In the genomic region with DNA sequence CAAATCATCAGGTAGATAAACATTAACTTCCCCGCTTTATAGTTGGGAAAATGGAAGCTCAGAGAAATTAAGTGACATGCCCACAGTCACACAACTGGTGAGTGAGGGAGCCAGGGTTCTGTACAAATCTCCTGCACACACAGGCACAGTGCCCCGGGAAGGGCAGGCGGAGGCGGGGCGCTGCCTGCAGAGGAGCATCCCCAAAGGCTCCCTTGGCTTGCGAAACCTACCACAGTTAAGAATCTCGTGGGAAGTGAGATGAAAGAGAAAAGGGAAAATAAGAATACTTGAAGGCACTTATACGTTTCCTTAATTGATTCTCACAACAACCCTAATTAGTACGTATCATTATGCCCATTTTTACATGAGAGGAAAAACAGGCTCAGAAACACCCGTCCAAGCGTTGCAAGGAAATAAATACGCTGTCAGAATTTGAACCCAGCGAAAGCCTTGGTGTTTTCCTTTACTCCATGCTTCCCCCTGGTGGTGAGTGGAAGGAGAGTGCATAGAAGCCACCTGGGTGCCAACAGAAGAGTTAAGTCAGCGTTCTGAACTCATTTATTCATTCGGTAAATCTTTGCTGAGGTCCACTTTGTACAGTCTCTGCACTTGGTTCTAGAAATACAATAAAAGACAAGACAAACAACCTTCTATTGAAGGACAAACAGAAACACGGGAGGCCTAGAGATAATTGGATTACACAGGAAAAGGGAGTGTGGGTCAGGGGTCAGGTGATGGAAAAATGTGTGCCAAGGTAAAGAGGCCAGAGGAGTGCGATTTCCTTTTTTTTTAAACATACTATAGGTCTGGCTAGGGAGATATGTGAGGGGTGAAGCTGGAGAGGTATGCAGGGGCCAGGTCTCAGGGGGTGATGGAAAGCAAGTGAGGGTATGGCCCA, we compare ENCODE assay signal across 8 cellular contexts. TPM values are rescaled to one million over a fixed set of nuclear protein-coding genes. Genes with fewer than 3 reads are reported as not detected.
DNase-seq lines count a peak whose midpoint lies in the region; ATAC-seq and TF ChIP-seq lines count a peak whose summit lies in the region.

No MANE protein-coding gene starts in this region.

- peak; percentile 67 for DNase-seq in activated CD8-positive, alpha-beta memory T cell treated with anti-CD3 and anti-CD28 coated beads for 24 hours
- DNase-seq in activated CD8-positive, alpha-beta memory T cell treated with anti-CD3 and anti-CD28 coated beads, Interleukin-2, amount 50 U/mL, for 48 hours = no peak
- DNase-seq in NAMALWA (ENCODE audit: low spot score) (peak; percentile 83), T-helper 17 cell (peak in 1 of 3 donors; percentile 42), colonic mucosa (peak; percentile 75), medulla oblongata (ENCODE audit: extremely low spot score) (peak; percentile 66), testis (peak; percentile 59)

- H3K36me3 ChIP-seq in colonic mucosa (no peaks in the 10 kb centered on the region), testis (ENCODE audit: low read depth, missing control alignments) (no peaks in the 10 kb centered on the region)

- H3K4me3 ChIP-seq in colonic mucosa (no peak overlapping the region), testis (no peak overlapping the region)

- TF ChIP-seq CTCF in colonic mucosa (IDR thresholded peaks at IDR 0.05) (peak; percentile 83), testis (IDR thresholded peaks at IDR 0.05) (peak; percentile 48 to 79 (median 78))

- no peaks in the 10 kb centered on the region for H3K9me3 ChIP-seq in T-helper 17 cell (ENCODE audit: control insufficient read depth, low read length, poor library complexity, severe bottlenecking)
- H3K9me3 ChIP-seq in colonic mucosa = no peaks in the 10 kb centered on the region
- H3K9me3 ChIP-seq in testis = no peaks in the 10 kb centered on the region

- no peaks in the 10 kb centered on the region for H3K27me3 Mint-ChIP-seq in T-helper 17 cell

- intact Hi-C loops in colonic mucosa (cut with DNase I) = loop anchor here (2.0 to 5.0 kb wide), 4 partner anchors 130 to 370 kb away; no protein-coding TSS in a partner anchor
- intact Hi-C loops in testis (cut with DNase I; ENCODE audit: low total_unique reads) = no loop called here

- H3K4me3 Mint-ChIP-seq in T-helper 17 cell = peak overlapping the region; percentile 41

- no peak overlapping the region for H3K9ac ChIP-seq in colonic mucosa (ENCODE audit: low read depth in 2 of 2, low read length in 2 of 2)

- no peaks in the 10 kb centered on the region for H3K27me3 ChIP-seq in colonic mucosa
- H3K27me3 ChIP-seq in testis = no peaks in the 10 kb centered on the region

- WGBS in testis, 2 donors = 47 to 58% methylated on average over 17 of the region's 17 CpGs

- ATAC-seq in T-helper 17 cell (peak; percentile 32), GM21367 (IDR thresholded peaks at IDR 0.05; ENCODE audit: unreplicated experiment) (no peak)

- H3K4me1 Mint-ChIP-seq in T-helper 17 cell = peaks cover 61% of the 10 kb centered on the region

- H3K27ac ChIP-seq in colonic mucosa (no peak overlapping the region), testis (no peak overlapping the region)

- H3K36me3 Mint-ChIP-seq in T-helper 17 cell (ENCODE audit: low read depth) = peaks cover 14% of the 10 kb centered on the region

- no peak for TF ChIP-seq POLR2A in testis (IDR thresholded peaks at IDR 0.05)

- peak overlapping the region; percentile 91 for H3K27ac Mint-ChIP-seq in T-helper 17 cell

- H3K4me1 ChIP-seq in colonic mucosa (no peaks in the 10 kb centered on the region), testis (no peaks in the 10 kb centered on the region)

RNA-seq across cellular contexts. Expression of gene ACP6, which starts 28.4 kb away (rescaled TPM):
- 10 to 100 TPM; 11.5 to 13.1 TPM for total RNA-seq in T-helper 17 cell
- 10 to 100 TPM; 21.6 to 22.7 TPM for total RNA-seq in colonic mucosa
- 10 to 100 TPM; 12.0 to 25.4 TPM for total RNA-seq in testis
- polyA plus RNA-seq in testis (ENCODE audit: insufficient read depth, low read depth, low replicate concordance) = 21.6 TPM
